Comparison of ENCODE assay signal across 1 cellular context in genomic region chr6:28208180-28208659, GRCh38.
TF ChIP-seq lines count a peak whose summit lies in the region.

No MANE protein-coding gene starts in this region.

TF ChIP-seq in H1, 55 proteins besides CTCF, POLR2A, EP300 and RAD21:
- TF ChIP-seq YY1 (IDR thresholded peaks at IDR 0.05; ENCODE audit: low read depth, low read length) (no peak), POLR2AphosphoS5 (IDR thresholded peaks at IDR 0.05; ENCODE audit: low read depth, low read length) (peak; percentile 68; the same call in 1 of the 2 replicates), SIX5 (IDR thresholded peaks at IDR 0.05; ENCODE audit: low read depth, low read length) (no peak), SUZ12 (IDR thresholded peaks at IDR 0.05; ENCODE audit: low read length) (peak; percentile 63), TBP (IDR thresholded peaks at IDR 0.05; ENCODE audit: low read depth, low read length) (no peak), ZNF274 (IDR thresholded peaks at IDR 0.05; ENCODE audit: borderline replicate concordance, extremely low read depth, low read length) (no peak), HDAC6 (IDR thresholded peaks at IDR 0.05; ENCODE audit: low read depth, low read length) (no peak), CHD1 (IDR thresholded peaks at IDR 0.05; ENCODE audit: low read depth, low read length) (no peak), TAF1 (IDR thresholded peaks at IDR 0.05; ENCODE audit: low read depth, low read length) (no peak), POU5F1 (IDR thresholded peaks at IDR 0.05; ENCODE audit: low read depth, low read length) (no peak), NANOG (IDR thresholded peaks at IDR 0.05; ENCODE audit: insufficient read depth, low read depth, low read length, poor library complexity, severe bottlenecking) (no peak), TAF7 (optimal IDR thresholded peaks at IDR 0.05; ENCODE audit: borderline replicate concordance, low read depth, low read length) (no peak), SP2 (IDR thresholded peaks at IDR 0.05; ENCODE audit: low read length) (no peak), KDM4A (IDR thresholded peaks at IDR 0.05; ENCODE audit: low read depth, low read length, severe bottlenecking) (peak; percentile 27), CBX8 (IDR thresholded peaks at IDR 0.05; ENCODE audit: borderline replicate concordance, low read depth, low read length) (peak; percentile 67; the same call in 1 of the 2 replicates), CEBPB (IDR thresholded peaks at IDR 0.05; ENCODE audit: low read depth, low read length) (no peak), RNF2 (IDR thresholded peaks at IDR 0.05; ENCODE audit: borderline replicate concordance, low read depth, low read length, missing control alignments, poor library complexity, severe bottlenecking) (peak; percentile 78), RBBP5 (IDR thresholded peaks at IDR 0.05; ENCODE audit: borderline replicate concordance, low read depth, low read length) (no peak), PHF8 (conservative IDR thresholded peaks at IDR 0.05; ENCODE audit: low read depth, low read length) (no peak), TEAD4 (IDR thresholded peaks at IDR 0.05; ENCODE audit: low read depth, low read length) (no peak), SIN3A (conservative IDR thresholded peaks at IDR 0.05 in 1 of 2, IDR thresholded peaks at IDR 0.05 in 1 of 2; ENCODE audit: low read depth in 1 of 2, low read length in 2 of 2) (no peak), MAFK (IDR thresholded peaks at IDR 0.05; ENCODE audit: low read depth, low read length) (no peak), CBX5 (IDR thresholded peaks at IDR 0.05; ENCODE audit: low read depth, low read length) (no peak), SP1 (IDR thresholded peaks at IDR 0.05; ENCODE audit: low read depth, low read length) (no peak), EZH2 (IDR thresholded peaks at IDR 0.05; ENCODE audit: low read depth, low read length, severe bottlenecking) (peak; percentile 15)
- TF ChIP-seq, protein P1, sequence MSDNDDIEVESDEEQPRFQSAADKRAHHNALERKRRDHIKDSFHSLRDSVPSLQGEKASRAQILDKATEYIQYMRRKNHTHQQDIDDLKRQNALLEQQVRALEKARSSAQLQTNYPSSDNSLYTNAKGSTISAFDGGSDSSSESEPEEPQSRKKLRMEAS (IDR thresholded peaks at IDR 0.05) = peak; percentile 82
- TF ChIP-seq, protein P2, sequence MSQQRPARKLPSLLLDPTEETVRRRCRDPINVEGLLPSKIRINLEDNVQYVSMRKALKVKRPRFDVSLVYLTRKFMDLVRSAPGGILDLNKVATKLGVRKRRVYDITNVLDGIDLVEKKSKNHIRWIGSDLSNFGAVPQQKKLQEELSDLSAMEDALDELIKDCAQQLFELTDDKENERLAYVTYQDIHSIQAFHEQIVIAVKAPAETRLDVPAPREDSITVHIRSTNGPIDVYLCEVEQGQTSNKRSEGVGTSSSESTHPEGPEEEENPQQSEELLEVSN (IDR thresholded peaks at IDR 0.05) = peak; percentile 56; the same call in 1 of the 2 replicates
- TF ChIP-seq, protein P3, sequence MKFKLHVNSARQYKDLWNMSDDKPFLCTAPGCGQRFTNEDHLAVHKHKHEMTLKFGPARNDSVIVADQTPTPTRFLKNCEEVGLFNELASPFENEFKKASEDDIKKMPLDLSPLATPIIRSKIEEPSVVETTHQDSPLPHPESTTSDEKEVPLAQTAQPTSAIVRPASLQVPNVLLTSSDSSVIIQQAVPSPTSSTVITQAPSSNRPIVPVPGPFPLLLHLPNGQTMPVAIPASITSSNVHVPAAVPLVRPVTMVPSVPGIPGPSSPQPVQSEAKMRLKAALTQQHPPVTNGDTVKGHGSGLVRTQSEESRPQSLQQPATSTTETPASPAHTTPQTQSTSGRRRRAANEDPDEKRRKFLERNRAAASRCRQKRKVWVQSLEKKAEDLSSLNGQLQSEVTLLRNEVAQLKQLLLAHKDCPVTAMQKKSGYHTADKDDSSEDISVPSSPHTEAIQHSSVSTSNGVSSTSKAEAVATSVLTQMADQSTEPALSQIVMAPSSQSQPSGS (IDR thresholded peaks at IDR 0.05; ENCODE audit: low read length) = no peak
